ENCODE assay signal across 8 cellular contexts in the genomic region with DNA sequence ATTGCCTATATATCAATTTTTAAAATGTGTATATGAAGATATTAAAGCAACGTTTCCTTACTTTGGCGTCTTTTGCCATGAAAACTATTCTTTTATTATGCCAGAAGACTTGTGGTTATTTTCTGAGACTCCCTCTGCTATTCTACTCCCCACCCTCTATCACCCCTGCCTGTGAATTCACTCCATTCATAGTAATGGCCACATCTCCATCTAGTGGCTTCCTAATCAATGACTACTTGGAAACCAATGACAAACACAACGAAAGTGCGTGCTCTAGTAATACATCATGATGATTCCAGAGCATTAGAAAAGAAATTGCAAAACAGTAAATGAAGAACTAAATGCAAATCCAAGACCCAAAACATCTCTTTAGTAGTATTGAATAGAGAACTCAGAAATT.
DNase-seq lines count a peak whose midpoint lies in the region; ATAC-seq and TF ChIP-seq lines count a peak whose summit lies in the region.

No MANE protein-coding gene starts in this region.

- H2BK5ac ChIP-seq in mesenchymal stem cell (ENCODE audit: low read depth, low read length, poor library complexity, severe bottlenecking) = no peak overlapping the region

- H3K4me3 ChIP-seq in mesenchymal stem cell (ENCODE audit: insufficient read depth in 1 of 2, low read depth in 1 of 2, low read length in 2 of 2) = no peak overlapping the region

- H3K18ac ChIP-seq in mesenchymal stem cell (ENCODE audit: low read depth in 1 of 2, low read length in 2 of 2) = no peak overlapping the region

- no peak overlapping the region for H2BK15ac ChIP-seq in mesenchymal stem cell (ENCODE audit: low read depth, poor library complexity, severe bottlenecking)

- TF ChIP-seq CTCF in GM12872 (IDR thresholded peaks at IDR 0.05; ENCODE audit: insufficient read depth, low read depth, low read length) (peak; percentile 49), chondrocyte (IDR thresholded peaks at IDR 0.05) (peak; percentile 83)

- no peak overlapping the region for H3K27ac ChIP-seq in mesenchymal stem cell (ENCODE audit: low read length, poor library complexity, severe bottlenecking)

- H3K4ac ChIP-seq in mesenchymal stem cell (ENCODE audit: low read depth in 1 of 2, low read length in 2 of 2) = no peak overlapping the region

- H2AK5ac ChIP-seq in mesenchymal stem cell (ENCODE audit: low read length, severe bottlenecking) = no peak overlapping the region

- H3K79me1 ChIP-seq in mesenchymal stem cell (replicated peaks; ENCODE audit: low read length, poor library complexity, severe bottlenecking) = no peaks in the 10 kb centered on the region

- intact Hi-C loops in posterior vena cava (cut with DNase I) = no loop called here

- no peak overlapping the region for H3K14ac ChIP-seq in mesenchymal stem cell (ENCODE audit: low read length in 2 of 2)

- DNase-seq in NCI-H69 (lab: John Stamatoyannopoulos, UW) (peak; percentile 59), chondrocyte (ENCODE audit: low spot score) (no peak), mesenchymal stem cell (peak; percentile 79), NCI-H128 (lab: John Stamatoyannopoulos, UW; ENCODE audit: unreplicated experiment) (no peak), posterior vena cava (ENCODE audit: low spot score) (no peak)

- no peak overlapping the region for H2AFZ ChIP-seq in mesenchymal stem cell (ENCODE audit: low read depth, low read length)

- H3K9me3 Mint-ChIP-seq in chondrocyte (ENCODE audit: low read depth) = peaks cover 4% of the 10 kb centered on the region

- no peak overlapping the region for H3K27ac Mint-ChIP-seq in chondrocyte (ENCODE audit: unreplicated experiment)

- H3K4me1 ChIP-seq in mesenchymal stem cell (ENCODE audit: control insufficient read depth, insufficient read depth, low read depth, low read length) = no peaks in the 10 kb centered on the region

- H2BK12ac ChIP-seq in mesenchymal stem cell (ENCODE audit: low read length in 2 of 2) = no peak overlapping the region

- no peak overlapping the region for H3K4me2 ChIP-seq in mesenchymal stem cell (ENCODE audit: low read length, poor library complexity, severe bottlenecking)

- H4K91ac ChIP-seq in mesenchymal stem cell (ENCODE audit: low read length) = no peak overlapping the region

- H3K27me3 ChIP-seq in mesenchymal stem cell (ENCODE audit: control insufficient read depth in 1 of 2, insufficient read depth in 1 of 2, low read length in 2 of 2) = no peaks in the 10 kb centered on the region

- ATAC-seq in HG02884 (IDR thresholded peaks at IDR 0.05; ENCODE audit: unreplicated experiment) = peak; percentile 71
- ATAC-seq in GM19455 (IDR thresholded peaks at IDR 0.05; ENCODE audit: unreplicated experiment) = no peak

- no peak overlapping the region for H3K9ac ChIP-seq in mesenchymal stem cell (ENCODE audit: low read length)

- H3K4me3 Mint-ChIP-seq in chondrocyte (ENCODE audit: unreplicated experiment) = no peak overlapping the region

- H4K8ac ChIP-seq in mesenchymal stem cell (ENCODE audit: low read length) = no peak overlapping the region

- peaks cover 25% of the 10 kb centered on the region for H3K4me1 Mint-ChIP-seq in chondrocyte (ENCODE audit: low read depth)

- peaks cover 0 to 5% of the 10 kb centered on the region in 2 experiments for H3K36me3 ChIP-seq in mesenchymal stem cell (ENCODE audit: control insufficient read depth in 1 of 2, insufficient read depth in 2 of 2, low read depth in 1 of 2, low read length in 2 of 2)

- no peak overlapping the region for H3K23ac ChIP-seq in mesenchymal stem cell (ENCODE audit: low read length in 2 of 2)

- no peaks in the 10 kb centered on the region for H3K27me3 Mint-ChIP-seq in chondrocyte (ENCODE audit: low read depth)

- peaks cover 8% of the 10 kb centered on the region for H3K36me3 Mint-ChIP-seq in chondrocyte (ENCODE audit: low read depth)

- H3K9me3 ChIP-seq in mesenchymal stem cell (ENCODE audit: control insufficient read depth, low read length) = no peaks in the 10 kb centered on the region

- H2BK120ac ChIP-seq in mesenchymal stem cell (ENCODE audit: low read depth, low read length) = no peak overlapping the region

- 37% methylated on average over 4 of the region's 4 CpGs for WGBS in mesenchymal stem cell

Comparison
In these comparisons a context has a peak if more than half of its experiments do, and no peak if none do; other contexts are left out.
1. DNase-seq: peak in NCI-H69 (single experiment) and mesenchymal stem cell (single experiment); none in chondrocyte (single experiment), NCI-H128 (single experiment) and posterior vena cava (single experiment).